1 cellular context compared by ENCODE assay signal in the genomic region with DNA sequence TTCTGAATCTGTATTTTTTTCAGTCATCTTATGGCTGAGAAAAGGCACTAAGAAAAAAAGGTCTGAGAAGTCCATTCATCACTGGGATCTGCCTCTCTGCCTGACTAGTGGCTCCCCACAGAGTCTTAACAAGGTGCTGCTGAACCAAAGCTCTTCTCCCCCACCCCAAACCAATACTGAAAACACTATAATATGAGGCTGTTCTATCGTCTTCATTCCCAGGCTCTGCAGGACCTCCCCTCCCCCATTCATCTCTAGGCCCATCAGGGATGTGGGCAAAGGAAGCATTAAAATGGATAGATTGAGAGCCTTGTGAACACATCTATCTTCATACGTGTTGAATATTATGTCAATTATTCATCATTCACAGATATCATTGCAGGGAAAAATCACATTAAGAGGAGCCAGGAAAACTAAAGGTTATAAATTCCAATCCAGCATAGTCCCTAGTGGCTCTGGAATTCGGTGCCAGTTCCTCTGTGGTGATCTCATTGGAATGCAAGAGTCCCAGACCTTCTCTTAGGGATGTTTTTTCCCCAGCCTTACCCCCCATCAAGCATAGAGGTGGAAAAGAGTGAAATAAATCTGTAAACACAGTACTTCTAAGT.
TF ChIP-seq lines count a peak whose summit lies in the region.

No MANE protein-coding gene starts in this region.

TF ChIP-seq in H1, 55 proteins besides CTCF, POLR2A, EP300 and RAD21:
- TF ChIP-seq KDM4A (IDR thresholded peaks at IDR 0.05; ENCODE audit: low read depth, low read length, severe bottlenecking) (no peak), KDM1A (IDR thresholded peaks at IDR 0.05; ENCODE audit: borderline replicate concordance, low read length) (no peak), ASH2L (IDR thresholded peaks at IDR 0.05; ENCODE audit: low read length) (peak; percentile 29), TEAD4 (IDR thresholded peaks at IDR 0.05; ENCODE audit: low read depth, low read length) (peak; percentile 77)
